Comparison of ENCODE assay signal across 28 cellular contexts in the genomic region with DNA sequence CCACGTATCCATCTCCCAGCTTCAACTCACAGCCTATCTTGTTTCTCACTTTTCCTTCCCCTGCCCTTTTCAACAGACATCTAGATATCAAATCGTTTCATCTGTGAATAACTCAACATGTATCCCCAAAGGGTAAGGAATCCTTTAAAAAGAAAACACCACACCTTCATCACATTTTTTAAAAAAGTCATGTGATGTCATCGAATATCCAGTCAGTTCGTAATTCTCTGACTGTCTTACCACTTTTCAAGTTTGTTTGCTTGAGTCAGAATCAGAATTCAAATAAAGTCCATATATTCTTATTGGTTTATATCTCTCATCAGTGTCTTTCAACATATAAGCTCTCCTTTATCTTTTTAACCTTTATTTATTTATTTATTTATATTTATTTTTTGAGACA. TPM values are rescaled to one million over a fixed set of nuclear protein-coding genes. Genes with fewer than 3 reads are reported as not detected.
"Had no signal": no experiment of that assay in that cellular context is flagged by ENCODE, and none has a peak within 500 bp of the region (broad histone marks: within the 10 kb centered on the region; RNA-seq: fewer than 3 reads in every experiment).

No MANE protein-coding gene starts in this region.

- DNase-seq: colonic mucosa; cortex of kidney; dermis blood vessel endothelial cell; dorsolateral prefrontal cortex; effector CD4-positive, alpha-beta T cell; effector CD8-positive, alpha-beta T cell; effector memory CD4-positive, alpha-beta T cell; effector memory CD8-positive, alpha-beta T cell; endodermal cell; erythroblast; esophagus squamous epithelium; foreskin fibroblast; foreskin keratinocyte; foreskin melanocyte; gastrocnemius medialis; glutamatergic neuron; head of caudate nucleus; heart left ventricle; heart right ventricle had no signal

- H3K36me3 ChIP-seq: colonic mucosa, esophagus muscularis mucosa, esophagus squamous epithelium, gastrocnemius medialis, gastroesophageal sphincter, heart left ventricle, heart right ventricle had no signal

- H3K27ac ChIP-seq: colonic mucosa, coronary artery, dorsolateral prefrontal cortex, epithelial cell of prostate, esophagus muscularis mucosa, esophagus squamous epithelium, foreskin keratinocyte, gastrocnemius medialis, gastroesophageal sphincter, heart left ventricle, heart right ventricle had no signal

- ATAC-seq: effector memory CD8-positive, alpha-beta T cell; foreskin keratinocyte; gastrocnemius medialis; gastroesophageal sphincter; heart left ventricle; heart right ventricle had no signal

- H3K4me1 ChIP-seq: colonic mucosa, foreskin keratinocyte, gastrocnemius medialis had no signal

- H3K4me3 ChIP-seq: colonic mucosa, coronary artery, dorsolateral prefrontal cortex, esophagus muscularis mucosa, esophagus squamous epithelium, gastrocnemius medialis, gastroesophageal sphincter, heart left ventricle, heart right ventricle had no signal

- H3K9me3 ChIP-seq: colonic mucosa, esophagus muscularis mucosa, esophagus squamous epithelium, gastrocnemius medialis, gastroesophageal sphincter, heart left ventricle, heart right ventricle had no signal

- FAIRE-seq: colon, endometrium, endothelial cell of umbilical vein, frontal cortex had no signal

- H3K27me3 ChIP-seq: esophagus muscularis mucosa, gastrocnemius medialis had no signal

RNA-seq across cellular contexts. Expression of gene LONRF2, which starts 5.4 kb away (rescaled TPM):
- total RNA-seq: dermis blood vessel endothelial cell, dermis microvascular lymphatic vessel endothelial cell, endothelial cell of umbilical vein, foreskin keratinocyte had no signal
- polyA plus RNA-seq: foreskin keratinocyte had no signal
